Comparison of ENCODE assay signal across 8 cellular contexts in genomic region chr10:21771219-21771618, GRCh38.
"Had no signal": no experiment of that assay in that cellular context is flagged by ENCODE, and none has a peak within 500 bp of the region (broad histone marks: within the 10 kb centered on the region; RNA-seq: fewer than 3 reads in every experiment).

No MANE protein-coding gene starts in this region.

- H3K9me3 ChIP-seq: HAP-1 had no signal

- H3K27me3 Mint-ChIP-seq: IgD-negative memory B cell had no signal

- H3K4me1 Mint-ChIP-seq: GM23338, IgD-negative memory B cell had no signal

- H3K4me1 ChIP-seq: HAP-1 had no signal

- H3K27ac ChIP-seq: HL-60 had no signal

- H3K4me3 ChIP-seq: GM23338, HAP-1 had no signal

- H3K36me3 ChIP-seq: HAP-1 had no signal

- H3K4me3 Mint-ChIP-seq: GM23338, HFFc6, IgD-negative memory B cell had no signal

- DNase-seq: HFFc6, KBM-7 had no signal

- H3K27ac Mint-ChIP-seq: GM23338, HFFc6, IgD-negative memory B cell had no signal

- ATAC-seq: GM23338, HCT116, HepG2 had no signal

- H3K9me3 Mint-ChIP-seq: GM23338, HFFc6 had no signal
